In the genomic region with DNA sequence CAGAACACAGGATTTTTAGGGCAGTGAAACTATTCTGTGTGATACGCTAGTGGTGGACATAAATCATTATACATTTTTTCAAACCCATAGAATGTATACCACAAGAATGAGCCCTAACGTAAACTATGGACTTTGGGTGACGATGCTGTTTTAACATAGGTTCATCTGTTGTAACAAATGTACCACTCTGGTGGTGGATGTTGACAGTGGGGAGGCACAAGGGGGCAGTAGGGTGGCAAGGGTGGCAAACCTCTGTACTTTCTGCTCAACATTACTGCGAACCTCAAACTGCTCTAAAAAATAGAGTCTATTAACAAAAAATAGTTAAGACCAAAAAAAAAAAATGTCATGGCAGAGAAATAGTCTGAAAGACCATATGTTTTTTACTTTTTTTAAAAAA, we compare ENCODE assay signal across 9 cellular contexts. TPM values are rescaled to one million over a fixed set of nuclear protein-coding genes. Genes with fewer than 3 reads are reported as not detected.
A peak's percentile ranks its signal among the peaks of the same experiment; 100 is the strongest.
DNase-seq lines count a peak whose midpoint lies in the region; ATAC-seq, FAIRE-seq and TF ChIP-seq lines count a peak whose summit lies in the region.
"Had no signal": no experiment of that assay in that cellular context is flagged by ENCODE, and none has a peak within 500 bp of the region (broad histone marks: within the 10 kb centered on the region; RNA-seq: fewer than 3 reads in every experiment).

No MANE protein-coding gene starts in this region.

- no peak for FAIRE-seq in HepG2 (lab: Jason Lieb, UNC)
- FAIRE-seq: G401.6 had no signal

- no peaks in the 10 kb centered on the region for H3K79me2 ChIP-seq in HepG2 (ENCODE audit: insufficient read depth, low read length)

- POLR2A ChIA-PET in A673 (lab: Charles Lee; ENCODE audit: low non-redundant PET) (no interaction called here), HepG2 (lab: Yijun Ruan, JAX) (interaction anchor here (1.0 kb wide), 1 partner anchor 18 kb away, joined by 5 read pairs; no protein-coding TSS in a partner anchor)

- no peak overlapping the region for H3K4me2 ChIP-seq in HepG2 (ENCODE audit: low read depth, low read length)

- no peaks in the 10 kb centered on the region for H3K27me3 ChIP-seq in A673 (replicated peaks; ENCODE audit: insufficient read depth, low read depth, low read length, poor library complexity)
- H3K27me3 ChIP-seq in HepG2 (ENCODE audit: control insufficient read depth in 1 of 2, insufficient read depth in 2 of 2, low read length in 2 of 2) = peaks cover 0 to 3% of the 10 kb centered on the region in 2 experiments; a peak in 2 of 5 replicates

- H3K9ac ChIP-seq in HepG2 (ENCODE audit: insufficient read depth, low read depth, low read length) = no peak overlapping the region

- H3K27ac ChIP-seq in A673 (ENCODE audit: low read depth, low read length, poor library complexity, severe bottlenecking) = no peak overlapping the region
- H3K27ac ChIP-seq in HepG2 (ENCODE audit: extremely low read length, insufficient read depth, low read length) = no peak overlapping the region

- H3K9me3 ChIP-seq in A673 (ENCODE audit: low read depth, low read length, poor library complexity, severe bottlenecking) = no peaks in the 10 kb centered on the region
- no peaks in the 10 kb centered on the region for H3K9me3 ChIP-seq in HepG2 (ENCODE audit: low read length)

- BruUV-seq in A673 (replicated peaks; lab: Mats Ljungman, UMichigan) (no TSS peak), HepG2 (replicated peaks; lab: Mats Ljungman, UMichigan) (no TSS peak)

- DNase-seq in A673 (ENCODE audit: low spot score) (no peak), HepG2 (ENCODE audit: low spot score) (peak; percentile 47), NCI-H1694 (lab: John Stamatoyannopoulos, UW) (no peak), GM19240 (ENCODE audit: insufficient read length, low spot score) (no peak), OCI-M2 (lab: John Stamatoyannopoulos, UW; ENCODE audit: unreplicated experiment) (no peak)
- peak; percentile 37 for DNase-seq in Jurkat, Clone E6-1 (ENCODE audit: low read depth, low spot score)
- DNase-seq in activated effector memory CD4-positive, alpha-beta T cell treated with Interleukin-2 at 50 U/mL for 16 hours = peak; percentile 30
- DNase-seq in NK-92 treated with Interleukin-12 subunit alpha and Interleukin-12 subunit beta, amount 100 ng/mL, for 24 hours (lab: John Stamatoyannopoulos, UW) = no peak

- peak; percentile 43; the same call in 1 of the 2 replicates for TF ChIP-seq RAD21 in HepG2 (CRISPR knock-in tag; IDR thresholded peaks at IDR 0.05)

- H2AFZ ChIP-seq in HepG2 (ENCODE audit: low read length) = no peak overlapping the region

- intact Hi-C loops in A673 (cut with micrococcal nuclease; ENCODE audit: unreplicated experiment) = loop anchor here (1.0 kb wide), 1 partner anchor 80 kb away; no protein-coding TSS in a partner anchor
- intact Hi-C loops in HepG2 (cut with micrococcal nuclease; ENCODE audit: unreplicated experiment) = loop anchor here (2.0 kb wide), 1 partner anchor 15 kb away; no protein-coding TSS in a partner anchor

- H4K20me1 ChIP-seq in HepG2 (ENCODE audit: insufficient read depth, low read length) = no peaks in the 10 kb centered on the region

- peak; percentile 56 for ATAC-seq in HepG2

- TF ChIP-seq EP300 in HepG2 (IDR thresholded peaks at IDR 0.05; ENCODE audit: low read depth in 2 of 2, low read length in 2 of 2) = no peak
- no peak for TF ChIP-seq EP300 in HepG2 (CRISPR knock-in tag; IDR thresholded peaks at IDR 0.05; ENCODE audit: borderline replicate concordance)

- no peak overlapping the region for H3K4me3 ChIP-seq in A673 (ENCODE audit: low read depth, low read length, poor library complexity, severe bottlenecking)
- no peak overlapping the region for H3K4me3 ChIP-seq in Jurkat, Clone E6-1 (ENCODE audit: low read length)
- H3K4me3 ChIP-seq in HepG2 (replicated peaks in 1 of 3; ENCODE audit: insufficient read depth in 1 of 3, low read depth in 2 of 3, low read length in 3 of 3) = no peak overlapping the region

- TF ChIP-seq CTCF in A673 (conservative IDR thresholded peaks at IDR 0.05; ENCODE audit: low read depth, low read length) (peak; percentile 47), HepG2 (CRISPR knock-in tag; IDR thresholded peaks at IDR 0.05) (peak; percentile 56)

- 9% methylated on average over 4 of the region's 4 CpGs for WGBS in HepG2 (ENCODE audit: low lambda C conversion rate)

- no peak for TF ChIP-seq POLR2A in HepG2 (IDR thresholded peaks at IDR 0.05; ENCODE audit: insufficient read depth in 1 of 2, low read depth in 2 of 2, low read length in 2 of 2)

- no peaks in the 10 kb centered on the region for H3K4me1 ChIP-seq in A673 (ENCODE audit: insufficient read depth, low read length, poor library complexity, severe bottlenecking)
- peaks cover 67% of the 10 kb centered on the region for H3K4me1 ChIP-seq in HepG2 (ENCODE audit: insufficient read depth, low read length)

- CTCF ChIA-PET in A673 (lab: Charles Lee) (no interaction called here), HepG2 (lab: Yijun Ruan, JAX; ENCODE audit: low intra/inter-chr PET ratio, low total read pairs) (interaction anchor here (0.6 to 2.2 kb wide), 5 partner anchors 11 to 174 kb away, joined by 3 to 17 read pairs (median 4); no protein-coding TSS in a partner anchor)

- in situ Hi-C loops in HepG2 (cut with HindIII; ENCODE audit: extremely low pct_ligation_motif_present, low pct_unique_long_range_greater_than_20kb) = no loop called here

- H3K36me3 ChIP-seq in A673 (ENCODE audit: insufficient read depth, low read length, poor library complexity, severe bottlenecking) = no peaks in the 10 kb centered on the region
- H3K36me3 ChIP-seq in HepG2 (replicated peaks in 1 of 2; ENCODE audit: control insufficient read depth in 1 of 2, insufficient read depth in 2 of 2, low read length in 2 of 2) = no peaks in the 10 kb centered on the region

TF ChIP-seq in HepG2, 621 proteins besides CTCF, POLR2A, EP300 and RAD21 (continues in another document):
- no peak for TF ChIP-seq ZNF879 (CRISPR knock-in tag; IDR thresholded peaks at IDR 0.05)
- peak; percentile 12; the same call in 1 of the 2 replicates for TF ChIP-seq HNF4A (CRISPR knock-in tag; IDR thresholded peaks at IDR 0.05)
- TF ChIP-seq ZNF343 (CRISPR knock-in tag; IDR thresholded peaks at IDR 0.05) = no peak
- peak; percentile 62 for TF ChIP-seq STAG1 (CRISPR knock-in tag; IDR thresholded peaks at IDR 0.05)
- no peak for TF ChIP-seq AHR (CRISPR knock-in tag; IDR thresholded peaks at IDR 0.05)
- 0 out of 2 replicates have a peak, but pooled peaks have one; percentile 37 for TF ChIP-seq HNRNPL (IDR thresholded peaks at IDR 0.05; ENCODE audit: low read depth, low read length)
- TF ChIP-seq, protein P1, sequence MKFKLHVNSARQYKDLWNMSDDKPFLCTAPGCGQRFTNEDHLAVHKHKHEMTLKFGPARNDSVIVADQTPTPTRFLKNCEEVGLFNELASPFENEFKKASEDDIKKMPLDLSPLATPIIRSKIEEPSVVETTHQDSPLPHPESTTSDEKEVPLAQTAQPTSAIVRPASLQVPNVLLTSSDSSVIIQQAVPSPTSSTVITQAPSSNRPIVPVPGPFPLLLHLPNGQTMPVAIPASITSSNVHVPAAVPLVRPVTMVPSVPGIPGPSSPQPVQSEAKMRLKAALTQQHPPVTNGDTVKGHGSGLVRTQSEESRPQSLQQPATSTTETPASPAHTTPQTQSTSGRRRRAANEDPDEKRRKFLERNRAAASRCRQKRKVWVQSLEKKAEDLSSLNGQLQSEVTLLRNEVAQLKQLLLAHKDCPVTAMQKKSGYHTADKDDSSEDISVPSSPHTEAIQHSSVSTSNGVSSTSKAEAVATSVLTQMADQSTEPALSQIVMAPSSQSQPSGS (CRISPR knock-in tag; IDR thresholded peaks at IDR 0.05) = no peak
- TF ChIP-seq AGO1 (IDR thresholded peaks at IDR 0.05; ENCODE audit: low read depth, low read length, poor library complexity, severe bottlenecking) = no peak
- no peak for TF ChIP-seq ZNF850 (CRISPR knock-in tag; conservative IDR thresholded peaks at IDR 0.05)
- TF ChIP-seq IKZF4 (CRISPR knock-in tag; IDR thresholded peaks at IDR 0.05; ENCODE audit: borderline replicate concordance, low read depth, not compliant biosample characterization) = no peak
- TF ChIP-seq SKI (IDR thresholded peaks at IDR 0.05; ENCODE audit: partially characterized antibody) = no peak
- TF ChIP-seq NFIC (IDR thresholded peaks at IDR 0.05; ENCODE audit: low read length) = no peak

RNA-seq across cellular contexts. Expression of a gene that starts 9.1 kb away (rescaled TPM):
- total RNA-seq in A673 (2021) = 12.3 and 17.9 TPM in 2 replicates
- polyA plus RNA-seq in Jurkat, Clone E6-1 (2012; ENCODE audit: insufficient read depth, insufficient read length) = 12.4 TPM
- total RNA-seq in HepG2 (2016; rRNA removed; fragmentation: Illumina TruSeq; extraction: Trizol) = 26.0 and 30.1 TPM in 2 replicates
- total RNA-seq in HepG2 (2016; cell fraction: cytosol; rRNA removed; fragmentation: Illumina TruSeq; extraction: Trizol; ENCODE audit: low read depth) = 52.4 and 56.2 TPM in 2 replicates
- 22.0 and 29.4 TPM in 2 replicates for total RNA-seq in HepG2 (2016; cell fraction: insoluble cytoplasmic fraction; rRNA removed; fragmentation: Illumina TruSeq; extraction: Trizol)
- total RNA-seq in HepG2 (2016; cell fraction: membrane; rRNA removed; fragmentation: Illumina TruSeq; extraction: Trizol) = 19.7 and 20.0 TPM in 2 replicates
- total RNA-seq in HepG2 (2016; cell fraction: nucleus; rRNA removed; fragmentation: Illumina TruSeq; extraction: Trizol) = 43.3 and 49.2 TPM in 2 replicates
- polyA plus RNA-seq in HepG2 (2011; rRNA removed) = 10.7 and 12.1 TPM in 2 replicates
- polyA plus RNA-seq in HepG2 (2011; cell fraction: cytosol; rRNA removed) = 9.2 and 11.3 TPM in 2 replicates
- polyA plus RNA-seq in HepG2 (2011; cell fraction: nucleus; rRNA removed) = 13.9 and 18.7 TPM in 2 replicates
- 10.0 and 10.4 TPM in 2 replicates for polyA plus RNA-seq in HepG2 (2012)
- polyA plus RNA-seq in HepG2 (2016; cell fraction: cytosol; fragmentation: Illumina TruSeq; extraction: Trizol; ENCODE audit: low read depth) = 2.4 and 3.2 TPM in 2 replicates
- polyA plus RNA-seq in HepG2 (2016; cell fraction: insoluble cytoplasmic fraction; fragmentation: Illumina TruSeq; extraction: Trizol; ENCODE audit: low read depth) = 20.2 and 24.6 TPM in 2 replicates
- polyA plus RNA-seq in HepG2 (2016; cell fraction: membrane; fragmentation: Illumina TruSeq; extraction: Trizol; ENCODE audit: low read depth) = 7.4 and 7.6 TPM in 2 replicates
- 22.4 and 30.0 TPM in 2 replicates for polyA plus RNA-seq in HepG2 (2016; cell fraction: nucleus; fragmentation: Illumina TruSeq; extraction: Trizol; ENCODE audit: insufficient read depth, low read depth)
- polyA minus RNA-seq in HepG2 (2011; rRNA and poly(A)+ RNA removed; ENCODE audit: low replicate concordance) = 1.4 and 38.6 TPM in 2 replicates
- polyA minus RNA-seq in HepG2 (2011; cell fraction: cytosol; rRNA and poly(A)+ RNA removed) = 10.4 and 11.3 TPM in 2 replicates
- 43.9 and 48.9 TPM in 2 replicates for polyA minus RNA-seq in HepG2 (2011; cell fraction: nucleus; rRNA and poly(A)+ RNA removed)

Comparison
In these comparisons a context has a peak if more than half of its experiments do, and no peak if none do; other contexts are left out.
1. DNase-seq: peak in Jurkat, Clone E6-1 (single experiment), activated effector memory CD4-positive, alpha-beta T cell treated with Interleukin-2 at 50 U/mL for 16 hours (single experiment) and HepG2 (single experiment); none in A673 (single experiment), NCI-H1694 (single experiment), GM19240 (single experiment), OCI-M2 (single experiment) and NK-92 treated with Interleukin-12 subunit alpha and Interleukin-12 subunit beta, amount 100 ng/mL, for 24 hours (single experiment).